In the genomic region with DNA sequence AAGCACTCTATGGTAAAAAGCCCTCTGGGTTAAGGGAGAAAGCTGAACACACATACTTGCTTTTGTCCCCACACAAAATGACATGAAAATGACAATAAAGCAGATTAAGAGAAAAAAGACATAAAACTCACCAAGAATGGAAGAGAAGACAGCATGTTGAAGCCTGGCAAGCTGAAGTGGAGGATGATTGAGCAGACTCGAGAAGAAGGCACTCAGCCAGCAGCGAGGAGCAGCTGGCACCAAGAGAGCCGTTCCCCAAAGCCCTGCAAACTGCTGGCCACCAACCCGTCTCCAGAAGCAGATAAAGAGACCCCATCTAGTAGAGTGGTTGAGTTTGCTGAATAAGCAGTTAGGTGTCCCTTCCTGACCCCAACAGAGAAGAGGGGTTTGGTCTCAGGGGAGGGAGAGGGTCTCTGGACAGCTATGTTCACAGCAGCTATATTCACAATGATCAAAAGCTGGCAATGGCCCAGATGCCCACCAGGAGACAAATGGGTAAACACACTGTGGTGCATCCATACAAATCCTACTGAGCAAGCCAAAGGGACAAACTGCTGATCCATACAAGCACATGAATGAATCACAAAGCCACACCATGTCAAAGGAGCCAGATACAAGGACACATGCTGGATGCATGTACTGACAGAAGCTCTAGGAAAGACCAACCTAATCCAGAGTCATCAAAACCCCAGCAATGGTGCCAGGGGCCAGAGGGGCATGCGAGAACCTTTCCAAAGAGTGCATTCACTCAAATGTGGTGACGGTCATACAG, we compare ENCODE assay signal across 1 cellular context.
TF ChIP-seq lines count a peak whose summit lies in the region.

No MANE protein-coding gene starts in this region.

TF ChIP-seq in WTC11, 78 proteins besides CTCF, POLR2A, EP300 and RAD21 (continued from another document):
- TF ChIP-seq, protein P1, sequence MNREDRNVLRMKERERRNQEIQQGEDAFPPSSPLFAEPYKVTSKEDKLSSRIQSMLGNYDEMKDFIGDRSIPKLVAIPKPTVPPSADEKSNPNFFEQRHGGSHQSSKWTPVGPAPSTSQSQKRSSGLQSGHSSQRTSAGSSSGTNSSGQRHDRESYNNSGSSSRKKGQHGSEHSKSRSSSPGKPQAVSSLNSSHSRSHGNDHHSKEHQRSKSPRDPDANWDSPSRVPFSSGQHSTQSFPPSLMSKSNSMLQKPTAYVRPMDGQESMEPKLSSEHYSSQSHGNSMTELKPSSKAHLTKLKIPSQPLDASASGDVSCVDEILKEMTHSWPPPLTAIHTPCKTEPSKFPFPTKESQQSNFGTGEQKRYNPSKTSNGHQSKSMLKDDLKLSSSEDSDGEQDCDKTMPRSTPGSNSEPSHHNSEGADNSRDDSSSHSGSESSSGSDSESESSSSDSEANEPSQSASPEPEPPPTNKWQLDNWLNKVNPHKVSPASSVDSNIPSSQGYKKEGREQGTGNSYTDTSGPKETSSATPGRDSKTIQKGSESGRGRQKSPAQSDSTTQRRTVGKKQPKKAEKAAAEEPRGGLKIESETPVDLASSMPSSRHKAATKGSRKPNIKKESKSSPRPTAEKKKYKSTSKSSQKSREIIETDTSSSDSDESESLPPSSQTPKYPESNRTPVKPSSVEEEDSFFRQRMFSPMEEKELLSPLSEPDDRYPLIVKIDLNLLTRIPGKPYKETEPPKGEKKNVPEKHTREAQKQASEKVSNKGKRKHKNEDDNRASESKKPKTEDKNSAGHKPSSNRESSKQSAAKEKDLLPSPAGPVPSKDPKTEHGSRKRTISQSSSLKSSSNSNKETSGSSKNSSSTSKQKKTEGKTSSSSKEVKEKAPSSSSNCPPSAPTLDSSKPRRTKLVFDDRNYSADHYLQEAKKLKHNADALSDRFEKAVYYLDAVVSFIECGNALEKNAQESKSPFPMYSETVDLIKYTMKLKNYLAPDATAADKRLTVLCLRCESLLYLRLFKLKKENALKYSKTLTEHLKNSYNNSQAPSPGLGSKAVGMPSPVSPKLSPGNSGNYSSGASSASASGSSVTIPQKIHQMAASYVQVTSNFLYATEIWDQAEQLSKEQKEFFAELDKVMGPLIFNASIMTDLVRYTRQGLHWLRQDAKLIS (CRISPR knock-in tag; IDR thresholded peaks at IDR 0.05; ENCODE audit: borderline replicate concordance), result no peak
- TF ChIP-seq, protein P2, sequence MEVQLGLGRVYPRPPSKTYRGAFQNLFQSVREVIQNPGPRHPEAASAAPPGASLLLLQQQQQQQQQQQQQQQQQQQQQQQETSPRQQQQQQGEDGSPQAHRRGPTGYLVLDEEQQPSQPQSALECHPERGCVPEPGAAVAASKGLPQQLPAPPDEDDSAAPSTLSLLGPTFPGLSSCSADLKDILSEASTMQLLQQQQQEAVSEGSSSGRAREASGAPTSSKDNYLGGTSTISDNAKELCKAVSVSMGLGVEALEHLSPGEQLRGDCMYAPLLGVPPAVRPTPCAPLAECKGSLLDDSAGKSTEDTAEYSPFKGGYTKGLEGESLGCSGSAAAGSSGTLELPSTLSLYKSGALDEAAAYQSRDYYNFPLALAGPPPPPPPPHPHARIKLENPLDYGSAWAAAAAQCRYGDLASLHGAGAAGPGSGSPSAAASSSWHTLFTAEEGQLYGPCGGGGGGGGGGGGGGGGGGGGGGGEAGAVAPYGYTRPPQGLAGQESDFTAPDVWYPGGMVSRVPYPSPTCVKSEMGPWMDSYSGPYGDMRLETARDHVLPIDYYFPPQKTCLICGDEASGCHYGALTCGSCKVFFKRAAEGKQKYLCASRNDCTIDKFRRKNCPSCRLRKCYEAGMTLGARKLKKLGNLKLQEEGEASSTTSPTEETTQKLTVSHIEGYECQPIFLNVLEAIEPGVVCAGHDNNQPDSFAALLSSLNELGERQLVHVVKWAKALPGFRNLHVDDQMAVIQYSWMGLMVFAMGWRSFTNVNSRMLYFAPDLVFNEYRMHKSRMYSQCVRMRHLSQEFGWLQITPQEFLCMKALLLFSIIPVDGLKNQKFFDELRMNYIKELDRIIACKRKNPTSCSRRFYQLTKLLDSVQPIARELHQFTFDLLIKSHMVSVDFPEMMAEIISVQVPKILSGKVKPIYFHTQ (CRISPR knock-in tag; IDR thresholded peaks at IDR 0.05), result no peak
- TF ChIP-seq NFATC4 (CRISPR knock-in tag; IDR thresholded peaks at IDR 0.05), result no peak
